Comparison of ENCODE assay signal across 9 cellular contexts in genomic region chr5:96177303-96177869, GRCh38.
DNase-seq lines count a peak whose midpoint lies in the region; ATAC-seq and TF ChIP-seq lines count a peak whose summit lies in the region.
"Had no signal": no experiment of that assay in that cellular context is flagged by ENCODE, and none has a peak within 500 bp of the region (broad histone marks: within the 10 kb centered on the region; RNA-seq: fewer than 3 reads in every experiment).

No MANE protein-coding gene starts in this region.

- ATAC-seq in stimulated activated naive CD8-positive, alpha-beta T cell treated with anti-CD3 and anti-CD28 coated beads, Interleukin-15, Interleukin-2, amounts not matched to agents 100 U/mL and 50 U/mL, for 24 hours: peak; percentile 46
- no peak for ATAC-seq in stimulated activated naive CD8-positive, alpha-beta T cell treated with anti-CD3 and anti-CD28 coated beads, Interleukin-15, amount 100 ng/mL, for 72 hours
- peak; percentile 72 for ATAC-seq in HG03280 (IDR thresholded peaks at IDR 0.05; ENCODE audit: unreplicated experiment)

- no peak overlapping the region for H3K4me3 ChIP-seq in thyroid gland (replicated peaks in 1 of 3)

- H3K27me3 ChIP-seq in thyroid gland: no peaks in the 10 kb centered on the region

- H3K4me3 Mint-ChIP-seq in stimulated activated naive CD8-positive, alpha-beta T cell treated with anti-CD3 and anti-CD28 coated beads, Interleukin-15, amount 100 ng/mL, for 72 hours: no peak overlapping the region
- H3K4me3 Mint-ChIP-seq: neural crest cell had no signal

- H3K9me3 Mint-ChIP-seq in stimulated activated naive CD8-positive, alpha-beta T cell treated with anti-CD3 and anti-CD28 coated beads, Interleukin-15, amount 100 ng/mL, for 72 hours: no peaks in the 10 kb centered on the region

- H3K27ac ChIP-seq in epithelial cell of prostate (peak overlapping the region; percentile 81), thyroid gland (no peak overlapping the region)

- WGBS in thyroid gland, 2 donors: 42 to 43% methylated on average over 5 of the region's 5 CpGs

- no peak overlapping the region for H3K27ac Mint-ChIP-seq in stimulated activated naive CD8-positive, alpha-beta T cell treated with anti-CD3 and anti-CD28 coated beads, Interleukin-15, amount 100 ng/mL, for 72 hours

- no peaks in the 10 kb centered on the region for H3K4me1 ChIP-seq in thyroid gland

- no peak for TF ChIP-seq CTCF in thyroid gland (IDR thresholded peaks at IDR 0.05)

- intact Hi-C loops in thyroid gland (cut with DNase I): no loop called here

- H3K36me3 ChIP-seq in thyroid gland: no peaks in the 10 kb centered on the region

- DNase-seq in stimulated activated naive CD8-positive, alpha-beta T cell treated with anti-CD3 and anti-CD28 coated beads, Interleukin-15, Interleukin-2, amounts not matched to agents 100 U/mL and 50 U/mL, for 24 hours: no peak
- DNase-seq in stimulated activated naive CD8-positive, alpha-beta T cell treated with anti-CD3 and anti-CD28 coated beads, Interleukin-15, amount 100 ng/mL, for 72 hours: no peak
- DNase-seq in epithelial cell of prostate (ENCODE audit: low read depth, low spot score) (peak; percentile 99), NAMALWA (ENCODE audit: low spot score) (no peak), thyroid gland (no peak), NCI-H2196 treated with DMSO at 0.1 percent for 48 hours (lab: John Stamatoyannopoulos, UW; ENCODE audit: unreplicated experiment) (no peak), cerebellar nuclear complex (lab: John Stamatoyannopoulos, UW) (no peak)

- no peaks in the 10 kb centered on the region for H3K4me1 Mint-ChIP-seq in stimulated activated naive CD8-positive, alpha-beta T cell treated with anti-CD3 and anti-CD28 coated beads, Interleukin-15, amount 100 ng/mL, for 72 hours

- TF ChIP-seq POLR2A in thyroid gland (IDR thresholded peaks at IDR 0.05): no peak

- H3K9me3 ChIP-seq in thyroid gland: no peaks in the 10 kb centered on the region

- peaks cover 24% of the 10 kb centered on the region for H3K27me3 Mint-ChIP-seq in stimulated activated naive CD8-positive, alpha-beta T cell treated with anti-CD3 and anti-CD28 coated beads, Interleukin-15, amount 100 ng/mL, for 72 hours
